In the genomic region with DNA sequence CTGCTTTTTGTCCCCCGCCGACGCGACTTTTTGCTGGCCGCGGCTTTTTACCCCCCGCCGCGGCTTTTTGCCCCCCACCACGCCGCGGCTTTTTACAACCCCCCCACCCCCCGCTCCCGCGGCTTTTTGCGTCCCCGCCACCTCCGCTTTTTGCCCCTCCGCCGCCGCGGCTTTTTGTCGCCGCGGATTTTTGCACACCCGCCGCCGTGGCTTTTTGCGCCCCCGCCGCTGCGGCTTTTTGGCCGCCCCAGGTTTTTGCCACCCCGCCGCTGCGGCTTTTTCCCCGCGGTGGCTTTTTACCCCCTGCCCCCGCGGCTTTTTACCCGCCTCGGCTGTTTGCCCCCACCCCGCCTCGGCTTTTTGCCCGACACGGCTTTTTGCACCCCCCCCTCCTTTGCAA, we compare ENCODE assay signal across 27 cellular contexts.
"Had no signal": no experiment of that assay in that cellular context is flagged by ENCODE, and none has a peak within 500 bp of the region (broad histone marks: within the 10 kb centered on the region; RNA-seq: fewer than 3 reads in every experiment).

No MANE protein-coding gene starts in this region.

- H3K4me1 ChIP-seq: adrenal gland, body of pancreas, colonic mucosa, esophagus squamous epithelium, gastroesophageal sphincter had no signal

- DNase-seq: activated CD4-positive, alpha-beta memory T cell treated with anti-CD3 and anti-CD28 coated beads, Interleukin-2, amount 10 ng/mL, durations not matched to agents 7 days and 5 days; activated CD4-positive, alpha-beta T cell treated with anti-CD3 and anti-CD28 coated beads for 1 hour; activated CD4-positive, alpha-beta T cell treated with anti-CD3 and anti-CD28 coated beads for 4 hours; activated CD4-positive, alpha-beta T cell treated with anti-CD3 and anti-CD28 coated beads, Interleukin-2, amount 10 ng/mL, durations not matched to agents 7 days and 5 days; activated CD4-positive, alpha-beta T cell treated with anti-CD3 and anti-CD28 coated beads, Interleukin-2, amount 50 U/mL, for 4 hours; activated CD8-positive, alpha-beta memory T cell treated with anti-CD3 and anti-CD28 coated beads for 24 hours; activated naive CD4-positive, alpha-beta T cell treated with anti-CD3 and anti-CD28 coated beads for 36 hours; activated naive CD8-positive, alpha-beta T cell treated with anti-CD3 and anti-CD28 coated beads for 36 hours; activated naive CD8-positive, alpha-beta T cell treated with anti-CD3 and anti-CD28 coated beads, Interleukin-2, amount 50 U/mL, for 24 hours; activated T-cell treated with anti-CD3 and anti-CD28 coated beads, Interleukin-2, amount 50 U/mL, for 4 hours; adrenal gland; amygdala; body of pancreas; central memory CD4-positive, alpha-beta T cell; cerebellar nuclear complex; colonic mucosa; effector CD8-positive, alpha-beta T cell; esophagus squamous epithelium; foreskin melanocyte; T-helper 1 cell; T-helper 2 cell had no signal

- H3K27me3 ChIP-seq: adrenal gland, body of pancreas, colonic mucosa had no signal

- H3K27ac ChIP-seq: adrenal gland, body of pancreas, colonic mucosa, epithelial cell of prostate, esophagus squamous epithelium, gastroesophageal sphincter, VCaP had no signal

- H3K4me3 ChIP-seq: adrenal gland, body of pancreas, colonic mucosa, esophagus squamous epithelium, gastroesophageal sphincter had no signal

- FAIRE-seq: endometrium, TTC549 had no signal

- ATAC-seq: activated naive CD8-positive, alpha-beta T cell treated with anti-CD3 and anti-CD28 coated beads, Interleukin-2, amount 50 U/mL, for 24 hours; activated T-cell treated with anti-CD3 and anti-CD28 coated beads, Interleukin-2, amount 50 U/mL, for 4 hours; body of pancreas; gastroesophageal sphincter; WTC11 had no signal

- H3K9me3 ChIP-seq: adrenal gland, body of pancreas, colonic mucosa, esophagus squamous epithelium, gastroesophageal sphincter had no signal

- H3K36me3 ChIP-seq: adrenal gland, colonic mucosa, esophagus squamous epithelium, gastroesophageal sphincter had no signal
